23 cellular contexts compared by ENCODE assay signal in genomic region chr12:111284709-111285108, GRCh38.
"Had no signal": no experiment of that assay in that cellular context is flagged by ENCODE, and none has a peak within 500 bp of the region (broad histone marks: within the 10 kb centered on the region; RNA-seq: fewer than 3 reads in every experiment).

No MANE protein-coding gene starts in this region.

- H3K27ac Mint-ChIP-seq: natural killer cell treated with Interleukin-12 subunit alpha and Interleukin-12 subunit beta and Interleukin-15 and Interleukin-18, amount 100 ng/mL, for 72 hours; stimulated activated naive B cell treated with anti-CD40 and anti-IgM and Interleukin-4, amounts not matched to agents 10 μg/mL and 1 μg/mL and 100 μg/mL, for 72 hours; stimulated activated naive CD8-positive, alpha-beta T cell treated with anti-CD3 and anti-CD28 coated beads, Interleukin-15, amount 100 ng/mL, for 72 hours; type B pancreatic cell had no signal

- DNase-seq: colonic mucosa; dermis blood vessel endothelial cell; erythroblast; foreskin keratinocyte; kidney; left cardiac atrium; left ventricle myocardium inferior; mesenchymal stem cell; midbrain; psoas muscle; sigmoid colon; stimulated activated CD4-positive, alpha-beta T cell treated with anti-CD3 and anti-CD28 coated beads, Interleukin-2, amount 100 ng/mL, for 24 hours; stimulated activated CD4-positive, alpha-beta T cell treated with anti-CD3 and anti-CD28 coated beads, Interleukin-4, amount 100 ng/mL, for 4 hours; stimulated activated naive B cell treated with anti-CD40 and anti-IgM and Interleukin-4, amounts not matched to agents 10 μg/mL and 1 μg/mL and 100 μg/mL, for 72 hours; stimulated activated naive CD8-positive, alpha-beta T cell treated with anti-CD3 and anti-CD28 coated beads, Interleukin-15, amount 100 ng/mL, for 72 hours; substantia nigra had no signal

- H3K9ac ChIP-seq: parathyroid adenoma had no signal

- H3K4me3 ChIP-seq: colonic mucosa, left ventricle myocardium inferior, lung, psoas muscle, sigmoid colon, skin epidermis had no signal

- H3K4me1 Mint-ChIP-seq: stimulated activated naive B cell treated with anti-CD40 and anti-IgM and Interleukin-4, amounts not matched to agents 10 μg/mL and 1 μg/mL and 100 μg/mL, for 72 hours; stimulated activated naive CD8-positive, alpha-beta T cell treated with anti-CD3 and anti-CD28 coated beads, Interleukin-15, amount 100 ng/mL, for 72 hours had no signal

- H3K27ac ChIP-seq: colonic mucosa, foreskin keratinocyte, left ventricle myocardium inferior, parathyroid adenoma, psoas muscle, sigmoid colon, skin epidermis had no signal

- H3K27me3 ChIP-seq: colonic mucosa, foreskin keratinocyte had no signal

- H3K9me3 ChIP-seq: colonic mucosa, psoas muscle had no signal

- H3K36me3 Mint-ChIP-seq: natural killer cell treated with Interleukin-12 subunit alpha and Interleukin-12 subunit beta and Interleukin-15 and Interleukin-18, amount 100 ng/mL, for 72 hours; type B pancreatic cell had no signal

- ATAC-seq: foreskin keratinocyte; left cardiac atrium; psoas muscle; stimulated activated naive B cell treated with anti-CD40 and anti-IgM and Interleukin-4, amounts not matched to agents 10 μg/mL and 1 μg/mL and 100 μg/mL, for 72 hours; stimulated activated naive CD8-positive, alpha-beta T cell treated with anti-CD3 and anti-CD28 coated beads, Interleukin-15, amount 100 ng/mL, for 72 hours had no signal

- H3K9me3 Mint-ChIP-seq: natural killer cell treated with Interleukin-12 subunit alpha and Interleukin-12 subunit beta and Interleukin-15 and Interleukin-18, amount 100 ng/mL, for 72 hours had no signal

- H2AFZ ChIP-seq: parathyroid adenoma had no signal

- H3K36me3 ChIP-seq: colonic mucosa, left ventricle myocardium inferior, sigmoid colon had no signal

- H3K79me2 ChIP-seq: parathyroid adenoma had no signal

- H3K4me3 Mint-ChIP-seq: natural killer cell treated with Interleukin-12 subunit alpha and Interleukin-12 subunit beta and Interleukin-15 and Interleukin-18, amount 100 ng/mL, for 72 hours; stimulated activated naive B cell treated with anti-CD40 and anti-IgM and Interleukin-4, amounts not matched to agents 10 μg/mL and 1 μg/mL and 100 μg/mL, for 72 hours; stimulated activated naive CD8-positive, alpha-beta T cell treated with anti-CD3 and anti-CD28 coated beads, Interleukin-15, amount 100 ng/mL, for 72 hours; type B pancreatic cell had no signal

- FAIRE-seq: endothelial cell of umbilical vein, kidney, urothelium cell line had no signal

- H3K4me1 ChIP-seq: colonic mucosa, foreskin keratinocyte, left ventricle myocardium inferior, parathyroid adenoma, psoas muscle, sigmoid colon had no signal
